ENCODE assay signal across 12 cellular contexts in the genomic region with DNA sequence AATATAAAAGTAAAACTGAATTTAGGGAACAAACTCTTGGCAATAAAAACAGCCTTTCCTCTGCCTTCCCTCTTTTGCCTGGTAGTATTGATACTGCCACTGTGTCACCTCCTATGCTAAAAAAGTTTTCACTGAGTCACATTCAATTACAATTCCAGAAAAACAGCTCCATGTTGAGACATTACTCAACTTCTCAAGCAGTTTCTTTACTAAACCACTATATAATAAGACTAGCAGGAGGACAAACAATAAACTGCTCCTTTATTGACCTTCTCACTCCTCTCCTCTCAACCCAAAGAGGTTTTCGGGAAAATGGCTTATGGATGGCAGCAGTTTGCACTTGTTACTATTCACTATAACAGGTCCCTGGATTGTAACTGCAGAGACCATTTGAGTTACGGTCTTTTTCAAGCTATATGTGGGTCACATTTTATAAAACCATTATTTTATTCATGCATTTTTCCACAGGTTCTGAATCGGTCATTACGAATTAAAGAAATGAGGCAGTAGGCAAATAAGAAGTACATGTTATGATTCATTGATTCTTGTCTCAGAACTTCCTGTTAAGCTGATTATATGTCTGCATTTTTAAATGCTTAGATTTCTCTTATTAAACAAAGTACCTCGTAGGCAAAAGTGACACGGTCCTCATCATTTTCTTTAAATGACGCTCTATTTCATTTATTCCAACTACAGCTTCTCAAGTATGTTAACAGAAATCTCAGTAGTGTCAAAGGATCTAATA. TPM values are rescaled to one million over a fixed set of nuclear protein-coding genes. Genes with fewer than 3 reads are reported as not detected.
DNase-seq lines count a peak whose midpoint lies in the region; ATAC-seq, FAIRE-seq and TF ChIP-seq lines count a peak whose summit lies in the region.
"Had no signal": no experiment of that assay in that cellular context is flagged by ENCODE, and none has a peak within 500 bp of the region (broad histone marks: within the 10 kb centered on the region; RNA-seq: fewer than 3 reads in every experiment).

No MANE protein-coding gene starts in this region.

- peaks cover 23% of the 10 kb centered on the region for H3K36me3 Mint-ChIP-seq in CD4-positive, alpha-beta T cell (ENCODE audit: low read depth)
- peaks cover 15% of the 10 kb centered on the region for H3K36me3 Mint-ChIP-seq in HFFc6 (ENCODE audit: low read depth)
- H3K36me3 Mint-ChIP-seq in nephron (ENCODE audit: low read depth) = peaks cover 29% of the 10 kb centered on the region

- no peak for DNase-seq in CD4-positive, alpha-beta T cell
- DNase-seq in HFFc6 = peak; percentile 14
- DNase-seq in GM12878 (ENCODE audit: low read depth, low spot score) = no peak
- no peak for DNase-seq in middle frontal gyrus (ENCODE audit: extremely low spot score, low spot score)
- no peak for DNase-seq in 8988T
- DNase-seq in NCI-H2107 (lab: John Stamatoyannopoulos, UW) = no peak
- DNase-seq: HCEC 1CT, NCI-H2029 treated with DMSO at 0.1 percent for 48 hours had no signal

- WGBS in GM12878 (ENCODE audit: insufficient coverage, insufficient replicate concordance, low lambda C conversion rate, missing lambda C conversion rate) = 14% methylated on average over 7 of the region's 7 CpGs

- in situ Hi-C loops in GM12878 (cut with MboI) = no loop called here

- H3K4me1 ChIP-seq in GM12878 (ENCODE audit: control insufficient read depth, insufficient read depth, low read length) = peaks cover 21% of the 10 kb centered on the region
- H3K4me1 ChIP-seq: breast epithelium had no signal

- RAD21 ChIA-PET in GM12878 (lab: Charles Lee; ENCODE audit: unreplicated experiment) = interaction anchor here (2.7 kb wide), 1 partner anchor 38 kb away, joined by 7 read pairs; no protein-coding TSS in a partner anchor

- peak overlapping the region; percentile 98 for H3K4me3 ChIP-seq in GM12878
- H3K4me3 ChIP-seq: breast epithelium had no signal

- H2AFZ ChIP-seq in GM12878 (ENCODE audit: control insufficient read depth, low read depth, low read length) = no peak overlapping the region

- no peaks in the 10 kb centered on the region for H4K20me1 ChIP-seq in GM12878 (ENCODE audit: control insufficient read depth, insufficient read depth)

- no peaks in the 10 kb centered on the region for H3K27me3 ChIP-seq in CD4-positive, alpha-beta T cell (ENCODE audit: control insufficient read depth, insufficient read depth, low read length)
- H3K27me3 ChIP-seq in GM12878 (replicated peaks in 1 of 2; ENCODE audit: control insufficient read depth in 2 of 2, insufficient read depth in 2 of 2, low read length in 1 of 2) = no peaks in the 10 kb centered on the region; a peak in 1 of 4 replicates
- H3K27me3 ChIP-seq: breast epithelium had no signal

- H3K27me3 Mint-ChIP-seq in CD4-positive, alpha-beta T cell = no peaks in the 10 kb centered on the region
- H3K27me3 Mint-ChIP-seq in HFFc6 (ENCODE audit: insufficient read depth) (peaks cover 2% of the 10 kb centered on the region), nephron (ENCODE audit: low read depth) (no peaks in the 10 kb centered on the region)

- SMC1A ChIA-PET in GM12878 (lab: Charles Lee; ENCODE audit: uncharacterized antibody, unreplicated experiment) = interaction anchor here (1.1 to 2.3 kb wide), 6 partner anchors 14 to 103 kb away, joined by 3 to 7 read pairs (median 4); no protein-coding TSS in a partner anchor

- H3K27ac Mint-ChIP-seq in CD4-positive, alpha-beta T cell = no peak overlapping the region
- H3K27ac Mint-ChIP-seq in HFFc6 (peak overlapping the region; percentile 46; the same call in 1 of the 2 replicates), nephron (no peak overlapping the region)

- POLR2A ChIA-PET in CD4-positive, alpha-beta T cell (lab: Charles Lee) = no interaction called here
- POLR2A ChIA-PET in GM12878 (lab: Charles Lee) = interaction anchor here (1.0 to 1.4 kb wide), 4 partner anchors 14 to 74 kb away, joined by 3 to 4 read pairs (median 3); no protein-coding TSS in a partner anchor

- peaks cover 0 to 5% of the 10 kb centered on the region in 2 experiments; a peak in 2 of 4 replicates for H3K36me3 ChIP-seq in GM12878 (ENCODE audit: control insufficient read depth in 2 of 2, insufficient read depth in 2 of 2, low read length in 1 of 2)
- H3K36me3 ChIP-seq: breast epithelium had no signal

- TF ChIP-seq RAD21 in GM12878 (IDR thresholded peaks at IDR 0.05; ENCODE audit: insufficient read depth, low read depth, low read length) = no peak

- intact Hi-C loops in CD4-positive, alpha-beta T cell (cut with DNase I, micrococcal nuclease) = no loop called here
- intact Hi-C loops in GM12878 (cut with micrococcal nuclease; ENCODE audit: unreplicated experiment) = loop anchor here (5.0 kb wide), 1 partner anchor 374 kb away; no protein-coding TSS in a partner anchor

- CTCF ChIA-PET in CD4-positive, alpha-beta T cell (lab: Charles Lee) = interaction anchor here (1.2 to 1.8 kb wide), 2 partner anchors 10 to 19 kb away, joined by 3 read pairs; no protein-coding TSS in a partner anchor
- CTCF ChIA-PET in GM12878 (lab: Yijun Ruan, JAX) = interaction anchor here (1.6 to 5.5 kb wide), 3 partner anchors 30 to 74 kb away, joined by 7 to 20 read pairs (median 7); no protein-coding TSS in a partner anchor

- H3K9me3 ChIP-seq in CD4-positive, alpha-beta T cell (ENCODE audit: control insufficient read depth, low read length) = no peaks in the 10 kb centered on the region
- H3K9me3 ChIP-seq in GM12878 (replicated peaks; ENCODE audit: control insufficient read depth, insufficient read depth, low read length) = peaks cover under 1% of the 10 kb centered on the region; the same call in 2 of the 3 replicates
- H3K9me3 ChIP-seq: breast epithelium had no signal

- H3K27ac ChIP-seq in CD4-positive, alpha-beta T cell (ENCODE audit: low read depth, low read length) = no peak overlapping the region
- H3K27ac ChIP-seq in GM12878 (ENCODE audit: control insufficient read depth, insufficient read depth) = peak overlapping the region; percentile 46
- H3K27ac ChIP-seq: breast epithelium had no signal

- no peak for TF ChIP-seq CTCF in CD4-positive, alpha-beta T cell (IDR thresholded peaks at IDR 0.05)
- TF ChIP-seq CTCF in HFFc6 (IDR thresholded peaks at IDR 0.05) (no peak), GM12878 (IDR thresholded peaks at IDR 0.05 in 2 of 3, conservative IDR thresholded peaks at IDR 0.05 in 1 of 3; ENCODE audit: control insufficient read depth in 2 of 3, extremely low read depth in 1 of 3, insufficient read depth in 1 of 3, low read depth in 3 of 3, low read length in 3 of 3) (no peak), nephron (IDR thresholded peaks at IDR 0.05; ENCODE audit: unreplicated experiment in 3 of 3) (no peak)

- no peak for ATAC-seq in CD4-positive, alpha-beta T cell (ENCODE audit: poor library complexity)
- no peak for ATAC-seq in GM12878
- no peak for ATAC-seq in HG03095 (IDR thresholded peaks at IDR 0.05; ENCODE audit: unreplicated experiment)

- H3K4me3 Mint-ChIP-seq in CD4-positive, alpha-beta T cell = peak overlapping the region; percentile 52
- peak overlapping the region; percentile 96 for H3K4me3 Mint-ChIP-seq in HFFc6
- H3K4me3 Mint-ChIP-seq in nephron = peak overlapping the region; percentile 6 to 77 (median 55)

- H3K9me3 Mint-ChIP-seq in CD4-positive, alpha-beta T cell = no peaks in the 10 kb centered on the region
- H3K9me3 Mint-ChIP-seq in HFFc6 (no peaks in the 10 kb centered on the region), nephron (no peaks in the 10 kb centered on the region)

- TF ChIP-seq EP300 in GM12878 (IDR thresholded peaks at IDR 0.05; ENCODE audit: borderline replicate concordance in 1 of 2, control insufficient read depth in 1 of 2, low read depth in 2 of 2, low read length in 2 of 2) = no peak

- no TSS peak for BruUV-seq in GM12878 (replicated peaks; lab: Mats Ljungman, UMichigan)

- H3K4me1 Mint-ChIP-seq in CD4-positive, alpha-beta T cell (ENCODE audit: low read depth) = peaks cover 34% of the 10 kb centered on the region
- H3K4me1 Mint-ChIP-seq in HFFc6 (ENCODE audit: low read depth) (peaks cover 61% of the 10 kb centered on the region), nephron (peaks cover 22% of the 10 kb centered on the region)

- H3K79me2 ChIP-seq in GM12878 (ENCODE audit: control insufficient read depth, insufficient read depth, low read length) = peaks cover 34% of the 10 kb centered on the region

- no peak for TF ChIP-seq POLR2A in GM12878 (IDR thresholded peaks at IDR 0.05; ENCODE audit: low read depth, low read length)

- no peak for FAIRE-seq in GM12878 (lab: Jason Lieb, UNC)
- FAIRE-seq: TTC549 had no signal

- peak overlapping the region; percentile 86 for H3K4me2 ChIP-seq in GM12878 (ENCODE audit: control insufficient read depth, insufficient read depth)

- H3K9ac ChIP-seq in GM12878 (ENCODE audit: control insufficient read depth, insufficient read depth, low read length) = peak overlapping the region; percentile 23; the same call in 1 of the 2 replicates

RNA-seq across cellular contexts. Expression of gene ZDHHC21, which starts 2.1 kb away (rescaled TPM):
- 1 to 10 TPM; 2.7 to 4.1 TPM for total RNA-seq in CD4-positive, alpha-beta T cell
- total RNA-seq in HFFc6 (2021; fragmentation: NEBNext Ultra II Directional; extraction: Animal tissue kit (Norgen Biotek cat#: 25700)) = 10 to 100 TPM in 2 of 6 experiments, 1 to 10 TPM in 4; 6.7 to 10.4 (median 9.0) TPM
- 163 and 171 TPM in 2 replicates for total RNA-seq in GM12878 (2013; cell fraction: nucleolus; rRNA removed)
- total RNA-seq in GM12878 (2014; rRNA removed) = 11.1 and 14.8 TPM in 2 replicates
- total RNA-seq in GM12878 (2014; rRNA removed; fragmentation: Illumina TruSeq; extraction: Trizol) = 14.4 and 16.4 TPM in 2 replicates
- 10.2 and 10.7 TPM in 2 replicates for total RNA-seq in GM12878 (2021)
- 2.2 TPM for polyA plus RNA-seq in GM12878 (2011; ENCODE audit: low read depth)
- polyA plus RNA-seq in GM12878 (2011; rRNA removed) = 14.6 and 25.8 TPM in 2 replicates
- polyA plus RNA-seq in GM12878 (2011; cell fraction: cytosol; rRNA removed) = 2.9 and 3.4 TPM in 2 replicates
- polyA plus RNA-seq in GM12878 (2011; cell fraction: nucleus; rRNA removed) = 32.7 and 33.5 TPM in 2 replicates
- 5.9 and 6.5 TPM in 2 replicates for polyA plus RNA-seq in GM12878 (2012)
- polyA plus RNA-seq in GM12878 (2014; fragmentation: Illumina TruSeq; extraction: Trizol) = 10.8 and 14.6 TPM in 2 replicates
- polyA plus RNA-seq in GM12878 (2014; fragmentation: Nextera tagmentation; extraction: Ambion mirVana) = 1 to 10 TPM; 2.6 to 2.9 TPM
- 5.4 and 6.4 TPM in 2 replicates for polyA plus RNA-seq in GM12878 (2014; rRNA removed)
- polyA plus RNA-seq in GM12878 (2016; fragmentation: Nextera tagmentation; extraction: Ambion mirVana) = 1 to 10 TPM; 7.2 to 7.6 TPM
- polyA minus RNA-seq in GM12878 (2011; rRNA and poly(A)+ RNA removed) = 18.9 and 20.3 TPM in 2 replicates
- 4.0 and 4.6 TPM in 2 replicates for polyA minus RNA-seq in GM12878 (2011; cell fraction: cytosol; rRNA and poly(A)+ RNA removed)
- polyA minus RNA-seq in GM12878 (2011; cell fraction: nucleus; rRNA and poly(A)+ RNA removed) = 43.8 and 58.8 TPM in 2 replicates

RNA-seq across cellular contexts. Expression of gene CER1, which starts 31.4 kb away (rescaled TPM):
- total RNA-seq in CD4-positive, alpha-beta T cell = not detected
- not detected for total RNA-seq in HFFc6 (2021; fragmentation: NEBNext Ultra II Directional; extraction: Animal tissue kit (Norgen Biotek cat#: 25700))
- not detected in 2 replicates for total RNA-seq in GM12878 (2013; cell fraction: nucleolus; rRNA removed)
- not detected in 2 replicates for total RNA-seq in GM12878 (2014; rRNA removed)
- not detected in 2 replicates for total RNA-seq in GM12878 (2014; rRNA removed; fragmentation: Illumina TruSeq; extraction: Trizol)
- not detected in 2 replicates for total RNA-seq in GM12878 (2021)
- polyA plus RNA-seq in GM12878 (2011; ENCODE audit: low read depth) = not detected
- polyA plus RNA-seq in GM12878 (2011; rRNA removed) = not detected in 2 replicates
- not detected in 2 replicates for polyA plus RNA-seq in GM12878 (2011; cell fraction: cytosol; rRNA removed)
- not detected in 2 replicates for polyA plus RNA-seq in GM12878 (2011; cell fraction: nucleus; rRNA removed)
- not detected in 2 replicates for polyA plus RNA-seq in GM12878 (2012)
- not detected in 2 replicates for polyA plus RNA-seq in GM12878 (2014; fragmentation: Illumina TruSeq; extraction: Trizol)
- not detected for polyA plus RNA-seq in GM12878 (2014; fragmentation: Nextera tagmentation; extraction: Ambion mirVana)
- polyA plus RNA-seq in GM12878 (2014; rRNA removed) = not detected in 2 replicates
- not detected for polyA plus RNA-seq in GM12878 (2016; fragmentation: Nextera tagmentation; extraction: Ambion mirVana)
- polyA minus RNA-seq in GM12878 (2011; rRNA and poly(A)+ RNA removed) = not detected in 2 replicates
- not detected in 2 replicates for polyA minus RNA-seq in GM12878 (2011; cell fraction: cytosol; rRNA and poly(A)+ RNA removed)
- polyA minus RNA-seq in GM12878 (2011; cell fraction: nucleus; rRNA and poly(A)+ RNA removed) = not detected in 2 replicates
- total RNA-seq: breast epithelium had no signal
